1 cellular context compared by ENCODE assay signal in genomic region chr10:72291019-72291532, GRCh38.
TF ChIP-seq lines count a peak whose summit lies in the region.

No MANE protein-coding gene starts in this region.

TF ChIP-seq in K562, 482 proteins besides CTCF, POLR2A, EP300 and RAD21 (continued from another document and continues in another):
- no peak for TF ChIP-seq RERE (CRISPR knock-in tag; IDR thresholded peaks at IDR 0.05; ENCODE audit: borderline replicate concordance)
- TF ChIP-seq PHF8 (IDR thresholded peaks at IDR 0.05; ENCODE audit: borderline replicate concordance, low read length): peak; percentile 21; the same call in 1 of the 2 replicates
- no peak for TF ChIP-seq ZNF3 (CRISPR knock-in tag; IDR thresholded peaks at IDR 0.05)
- TF ChIP-seq DMBX1 (CRISPR knock-in tag; IDR thresholded peaks at IDR 0.05; ENCODE audit: borderline replicate concordance): 0 out of 2 replicates have a peak, but pooled peaks have one; percentile 62
- no peak for TF ChIP-seq ZNF707 (CRISPR knock-in tag; conservative IDR thresholded peaks at IDR 0.05)
- TF ChIP-seq ELF1 (tag; IDR thresholded peaks at IDR 0.05): no peak
- peak; percentile 40; the same call in 1 of the 2 replicates for TF ChIP-seq ZEB2 (IDR thresholded peaks at IDR 0.05)
- no peak for TF ChIP-seq ZNF740 (CRISPR knock-in tag; IDR thresholded peaks at IDR 0.05)
- 0 out of 4 replicates have a peak, but pooled peaks of 1 of the 2 experiments have one; percentile 1 for TF ChIP-seq ZNF740 (tag; IDR thresholded peaks at IDR 0.05)
- no peak for TF ChIP-seq BMI1 (IDR thresholded peaks at IDR 0.05; ENCODE audit: low read length)
- no peak for TF ChIP-seq NR2C2 (CRISPR knock-in tag; IDR thresholded peaks at IDR 0.05)
- peak; percentile 13; the same call in 1 of the 2 replicates for TF ChIP-seq NR2C2 (tag; IDR thresholded peaks at IDR 0.05)
- TF ChIP-seq ZFP36 (IDR thresholded peaks at IDR 0.05; ENCODE audit: low read depth, low read length, partially characterized antibody): peak; percentile 88
- TF ChIP-seq REST (CRISPR knock-in tag; IDR thresholded peaks at IDR 0.05; ENCODE audit: low read depth): 0 out of 2 replicates have a peak, but pooled peaks have one; percentile 4
- TF ChIP-seq ZNF609 (CRISPR knock-in tag; IDR thresholded peaks at IDR 0.05; ENCODE audit: borderline replicate concordance): no peak
- TF ChIP-seq ZNF511 (CRISPR knock-in tag; IDR thresholded peaks at IDR 0.05): 0 out of 2 replicates have a peak, but pooled peaks have one; percentile 23
- TF ChIP-seq KAT7 (CRISPR knock-in tag; IDR thresholded peaks at IDR 0.05; ENCODE audit: borderline replicate concordance): no peak
- peak; percentile 39 for TF ChIP-seq PRDM10 (IDR thresholded peaks at IDR 0.05; ENCODE audit: partially characterized antibody)
- no peak for TF ChIP-seq SMARCC2 (IDR thresholded peaks at IDR 0.05; ENCODE audit: low read depth)
- TF ChIP-seq CREM (IDR thresholded peaks at IDR 0.05; ENCODE audit: low read depth): peak; percentile 17; the same call in 1 of the 2 replicates
- TF ChIP-seq DIDO1 (tag; IDR thresholded peaks at IDR 0.05; ENCODE audit: low read depth): 0 out of 2 replicates have a peak, but pooled peaks have one; percentile 25
- TF ChIP-seq ZNF639 (CRISPR knock-in tag; conservative IDR thresholded peaks at IDR 0.05 in 1 of 2, IDR thresholded peaks at IDR 0.05 in 1 of 2): 0 out of 4 replicates have a peak, but pooled peaks of 1 of the 2 experiments have one; percentile 27
- no peak for TF ChIP-seq SAP30 (IDR thresholded peaks at IDR 0.05; ENCODE audit: borderline replicate concordance, insufficient read depth, low read depth, low read length, poor library complexity, severe bottlenecking)
- TF ChIP-seq CAMTA2 (CRISPR knock-in tag; conservative IDR thresholded peaks at IDR 0.05): no peak
- TF ChIP-seq TFAP4 (CRISPR knock-in tag; IDR thresholded peaks at IDR 0.05; ENCODE audit: borderline replicate concordance): peak; percentile 89
